In genomic region chr12:3246253-3246652, GRCh38 we compare ENCODE assay signal across 21 cellular contexts.
A peak's percentile ranks its signal among the peaks of the same experiment; 100 is the strongest.
DNase-seq lines count a peak whose midpoint lies in the region; FAIRE-seq and TF ChIP-seq lines count a peak whose summit lies in the region.
"Had no signal": no experiment of that assay in that cellular context is flagged by ENCODE, and none has a peak within 500 bp of the region (broad histone marks: within the 10 kb centered on the region; RNA-seq: fewer than 3 reads in every experiment).

No MANE protein-coding gene starts in this region.

- H3K4me3 ChIP-seq in right atrium auricular region = no peak overlapping the region
- no peak overlapping the region for H3K4me3 ChIP-seq in subcutaneous abdominal adipose tissue (ENCODE audit: low read depth in 1 of 5, low read length in 5 of 5)
- H3K4me3 ChIP-seq: SK-N-MC had no signal

- H3K36me3 ChIP-seq in right atrium auricular region (no peaks in the 10 kb centered on the region), subcutaneous abdominal adipose tissue (ENCODE audit: control insufficient read depth in 5 of 5, insufficient read depth in 5 of 5, low read length in 5 of 5) (no peaks in the 10 kb centered on the region)

- H3K4me1 ChIP-seq in right atrium auricular region (peaks cover 0 to 93% of the 10 kb centered on the region in 2 donors), subcutaneous abdominal adipose tissue (ENCODE audit: control insufficient read depth in 5 of 5, insufficient read depth in 5 of 5, low read length in 5 of 5) (peaks cover 0 to 77% (median 28%) of the 10 kb centered on the region in 5 donors)

- H3K27me3 ChIP-seq in right atrium auricular region = no peaks in the 10 kb centered on the region
- H3K27me3 ChIP-seq in subcutaneous abdominal adipose tissue (ENCODE audit: control insufficient read depth in 5 of 5, insufficient read depth in 4 of 5, low read length in 5 of 5) = no peaks in the 10 kb centered on the region

- H3K27ac ChIP-seq in right atrium auricular region = peak overlapping the region; percentile 91 to 97
- peak overlapping the region; percentile 31 for H3K27ac ChIP-seq in subcutaneous abdominal adipose tissue (ENCODE audit: low read depth, low read length)
- H3K27ac ChIP-seq: 22Rv1, C4-2B, SK-N-MC had no signal

- peak; percentile 19 for DNase-seq in DMS 273 (lab: John Stamatoyannopoulos, UW; ENCODE audit: unreplicated experiment)
- no peak for DNase-seq in DMS 273 treated with DMSO at 0.1 percent for 48 hours (lab: John Stamatoyannopoulos, UW)
- no peak for DNase-seq in HTR-8/SVneo (ENCODE audit: insufficient read length, low spot score)
- DNase-seq in right atrium auricular region (ENCODE audit: low spot score) = no peak
- DNase-seq in posterior vena cava (ENCODE audit: low spot score) = no peak
- DNase-seq in Kasumi-1 (lab: John Stamatoyannopoulos, UW) = no peak
- no peak for DNase-seq in NCI-H345 treated with DMSO at 0.1 percent for 48 hours (lab: John Stamatoyannopoulos, UW; ENCODE audit: unreplicated experiment)
- DNase-seq: ACHN, DMS79 treated with DMSO at 0.1 percent for 48 hours, MV-4-11, NCI-H1105 treated with DMSO at 0.1 percent for 48 hours, NCI-H2029 treated with DMSO at 0.1 percent for 48 hours, NCI-H226, NCI-H526 had no signal

- H3K9me3 ChIP-seq in right atrium auricular region = no peaks in the 10 kb centered on the region
- no peaks in the 10 kb centered on the region for H3K9me3 ChIP-seq in subcutaneous abdominal adipose tissue (ENCODE audit: control insufficient read depth in 5 of 5, low read length in 5 of 5)

- no peak overlapping the region for H3K9ac ChIP-seq in subcutaneous abdominal adipose tissue (ENCODE audit: low read length in 5 of 5)

- intact Hi-C loops in posterior vena cava (cut with DNase I) = no loop called here

- no peak for TF ChIP-seq CTCF in right atrium auricular region (IDR thresholded peaks at IDR 0.05)

- FAIRE-seq in HTR-8/SVneo (lab: Jason Lieb, UNC) = peak; percentile 54
- FAIRE-seq: D721Med, H54, RCC 7860 had no signal
